ENCODE assay signal across 9 cellular contexts in genomic region chr1:202501281-202501680, GRCh38.
DNase-seq lines count a peak whose midpoint lies in the region; ATAC-seq, FAIRE-seq and TF ChIP-seq lines count a peak whose summit lies in the region.
"Had no signal": no experiment of that assay in that cellular context is flagged by ENCODE, and none has a peak within 500 bp of the region (broad histone marks: within the 10 kb centered on the region; RNA-seq: fewer than 3 reads in every experiment).

No MANE protein-coding gene starts in this region.

- H3K27me3 Mint-ChIP-seq in stimulated activated memory B cell treated with anti-CD40 and anti-IgM and Interleukin-4, amounts not matched to agents 10 μg/mL and 1 μg/mL and 100 μg/mL, for 72 hours, result no peaks in the 10 kb centered on the region
- H3K27me3 Mint-ChIP-seq: naive thymus-derived CD4-positive, alpha-beta T cell had no signal

- RAD21 ChIA-PET in GM12878 (lab: Charles Lee; ENCODE audit: unreplicated experiment), result interaction anchor here (0.7 to 2.0 kb wide), 14 partner anchors 25 to 218 kb away, joined by 3 to 20 read pairs (median 4); partner anchors contain the start of gene UBE2T

- H3K79me2 ChIP-seq in GM12878 (ENCODE audit: control insufficient read depth, insufficient read depth, low read length), result no peaks in the 10 kb centered on the region

- peak; percentile 76 for ATAC-seq in GM12878
- ATAC-seq in stimulated activated memory B cell treated with anti-CD40 and anti-IgM and Interleukin-4, amounts not matched to agents 10 μg/mL and 1 μg/mL and 100 μg/mL, for 72 hours, result no peak
- no peak for ATAC-seq in GM18870 (IDR thresholded peaks at IDR 0.05; ENCODE audit: unreplicated experiment)
- ATAC-seq: naive thymus-derived CD4-positive, alpha-beta T cell had no signal

- TF ChIP-seq POLR2A in GM12878 (IDR thresholded peaks at IDR 0.05; ENCODE audit: low read depth, low read length), result no peak

- no peak for TF ChIP-seq EP300 in GM12878 (IDR thresholded peaks at IDR 0.05; ENCODE audit: borderline replicate concordance in 1 of 2, control insufficient read depth in 1 of 2, low read depth in 2 of 2, low read length in 2 of 2)

- SMC1A ChIA-PET in GM12878 (lab: Charles Lee; ENCODE audit: uncharacterized antibody, unreplicated experiment), result interaction anchor here (0.7 to 11.0 kb wide), 7 partner anchors 26 to 219 kb away, joined by 3 to 173 read pairs (median 6); no protein-coding TSS in a partner anchor

- TF ChIP-seq RAD21 in GM12878 (IDR thresholded peaks at IDR 0.05; ENCODE audit: insufficient read depth, low read depth, low read length), result peak; percentile 77
- peak; percentile 84 to 87 for TF ChIP-seq RAD21 in liver (IDR thresholded peaks at IDR 0.05)

- POLR2A ChIA-PET in GM12878 (lab: Charles Lee), result no interaction called here

- H3K9me3 ChIP-seq in GM12878 (replicated peaks; ENCODE audit: control insufficient read depth, insufficient read depth, low read length) (no peaks in the 10 kb centered on the region), liver (ENCODE audit: control insufficient read depth in 4 of 4, low read length in 3 of 4) (no peaks in the 10 kb centered on the region)

- no peak overlapping the region for H3K4me3 Mint-ChIP-seq in stimulated activated memory B cell treated with anti-CD40 and anti-IgM and Interleukin-4, amounts not matched to agents 10 μg/mL and 1 μg/mL and 100 μg/mL, for 72 hours
- H3K4me3 Mint-ChIP-seq: naive thymus-derived CD4-positive, alpha-beta T cell had no signal

- no peak overlapping the region for H3K27ac Mint-ChIP-seq in stimulated activated memory B cell treated with anti-CD40 and anti-IgM and Interleukin-4, amounts not matched to agents 10 μg/mL and 1 μg/mL and 100 μg/mL, for 72 hours
- H3K27ac Mint-ChIP-seq: naive thymus-derived CD4-positive, alpha-beta T cell had no signal

- 83% methylated on average over 2 of the region's 2 CpGs for WGBS in GM12878 (ENCODE audit: insufficient coverage, insufficient replicate concordance, low lambda C conversion rate, missing lambda C conversion rate)
- 67% methylated on average over 2 of the region's 2 CpGs for WGBS in liver

- peak; percentile 71 for DNase-seq in G401 (ENCODE audit: low spot score)
- no peak for DNase-seq in LNCaP clone FGC (ENCODE audit: low read depth)
- no peak for DNase-seq in GM12878 (ENCODE audit: low read depth, low spot score)
- no peak for DNase-seq in mesenteric fat pad (ENCODE audit: low spot score)
- DNase-seq in activated CD4-positive, CD25-positive, alpha-beta regulatory T cell (lab: John Stamatoyannopoulos, UW), result no peak

- no peaks in the 10 kb centered on the region for H4K20me1 ChIP-seq in GM12878 (ENCODE audit: control insufficient read depth, insufficient read depth)

- H3K27me3 ChIP-seq in GM12878 (replicated peaks in 1 of 2; ENCODE audit: control insufficient read depth in 2 of 2, insufficient read depth in 2 of 2, low read length in 1 of 2) (no peaks in the 10 kb centered on the region), liver (ENCODE audit: control insufficient read depth in 4 of 4, insufficient read depth in 4 of 4, low read length in 3 of 4) (no peaks in the 10 kb centered on the region)

- H3K4me1 ChIP-seq in GM12878 (ENCODE audit: control insufficient read depth, insufficient read depth, low read length), result no peaks in the 10 kb centered on the region
- H3K4me1 ChIP-seq in liver (ENCODE audit: control insufficient read depth in 4 of 4, insufficient read depth in 4 of 4, low read length in 3 of 4), result peaks cover 0 to 3% (median 1%) of the 10 kb centered on the region in 4 donors

- no peaks in the 10 kb centered on the region for H3K4me1 Mint-ChIP-seq in stimulated activated memory B cell treated with anti-CD40 and anti-IgM and Interleukin-4, amounts not matched to agents 10 μg/mL and 1 μg/mL and 100 μg/mL, for 72 hours
- H3K4me1 Mint-ChIP-seq: naive thymus-derived CD4-positive, alpha-beta T cell had no signal

- H2AFZ ChIP-seq in GM12878 (ENCODE audit: control insufficient read depth, low read depth, low read length), result no peak overlapping the region

- H3K27ac ChIP-seq in GM12878 (ENCODE audit: control insufficient read depth, insufficient read depth) (no peak overlapping the region), liver (ENCODE audit: low read depth in 1 of 2, low read length in 2 of 2) (no peak overlapping the region)

- in situ Hi-C loops in G401 (cut with HindIII; ENCODE audit: low sequenced_read_pairs) (no loop called here), GM12878 (cut with MboI) (no loop called here)

- peaks cover 41% of the 10 kb centered on the region for H3K36me3 Mint-ChIP-seq in stimulated activated memory B cell treated with anti-CD40 and anti-IgM and Interleukin-4, amounts not matched to agents 10 μg/mL and 1 μg/mL and 100 μg/mL, for 72 hours

- intact Hi-C loops in GM12878 (cut with micrococcal nuclease; ENCODE audit: unreplicated experiment), result loop anchor here (1.0 to 2.0 kb wide), 3 partner anchors 70 to 218 kb away; no protein-coding TSS in a partner anchor

- no TSS peak for BruUV-seq in GM12878 (replicated peaks; lab: Mats Ljungman, UMichigan)

- TF ChIP-seq CTCF in LNCaP clone FGC (IDR thresholded peaks at IDR 0.05; ENCODE audit: control insufficient read depth, extremely low read depth, insufficient read depth) (peak; percentile 55), GM12878 (IDR thresholded peaks at IDR 0.05 in 2 of 3, conservative IDR thresholded peaks at IDR 0.05 in 1 of 3; ENCODE audit: control insufficient read depth in 2 of 3, extremely low read depth in 1 of 3, insufficient read depth in 1 of 3, low read depth in 3 of 3, low read length in 3 of 3) (peak; percentile 26 to 50 (median 34); a peak in 5 of 6 replicates), liver (IDR thresholded peaks at IDR 0.05; ENCODE audit: low read depth, low read length, missing input control) (peak; percentile 52)

- CTCF ChIA-PET in GM12878 (lab: Yijun Ruan, JAX), result interaction anchor here (0.7 to 11.4 kb wide), 18 partner anchors 9 to 218 kb away, joined by 3 to 189 read pairs (median 5); no protein-coding TSS in a partner anchor

- no peak overlapping the region for H3K9ac ChIP-seq in GM12878 (ENCODE audit: control insufficient read depth, insufficient read depth, low read length)
- H3K9ac ChIP-seq in liver (ENCODE audit: low read depth in 1 of 2, low read length in 2 of 2), result no peak overlapping the region

- no peak for FAIRE-seq in GM12878 (lab: Jason Lieb, UNC)

- H3K9me3 Mint-ChIP-seq in stimulated activated memory B cell treated with anti-CD40 and anti-IgM and Interleukin-4, amounts not matched to agents 10 μg/mL and 1 μg/mL and 100 μg/mL, for 72 hours, result no peaks in the 10 kb centered on the region
- H3K9me3 Mint-ChIP-seq: naive thymus-derived CD4-positive, alpha-beta T cell had no signal

- H3K4me3 ChIP-seq in LNCaP clone FGC (ENCODE audit: low read depth, low read length) (no peak overlapping the region), GM12878 (no peak overlapping the region), liver (ENCODE audit: low read depth in 1 of 3, low read length in 3 of 3) (no peak overlapping the region)

- H3K36me3 ChIP-seq in GM12878 (ENCODE audit: control insufficient read depth in 2 of 2, insufficient read depth in 2 of 2, low read length in 1 of 2) (no peaks in the 10 kb centered on the region), liver (ENCODE audit: control insufficient read depth in 4 of 4, insufficient read depth in 3 of 4, low read depth in 1 of 4, low read length in 3 of 4) (peaks cover 0 to 8% (median 4%) of the 10 kb centered on the region in 4 donors)

- no peak overlapping the region for H3K4me2 ChIP-seq in GM12878 (ENCODE audit: control insufficient read depth, insufficient read depth)

TF ChIP-seq in GM12878, 131 proteins besides CTCF, POLR2A, EP300 and RAD21 (continues in another document):
- TF ChIP-seq YY1 (IDR thresholded peaks at IDR 0.05; ENCODE audit: low read depth, low read length) (no peak), POLR2AphosphoS5 (IDR thresholded peaks at IDR 0.05; ENCODE audit: low read length) (no peak), NR2C2 (IDR thresholded peaks at IDR 0.05; ENCODE audit: borderline replicate concordance, control insufficient read depth, insufficient read length, low read depth) (no peak), NBN (IDR thresholded peaks at IDR 0.05) (no peak), DPF2 (IDR thresholded peaks at IDR 0.05) (no peak)

TF ChIP-seq in liver, 16 proteins besides CTCF, POLR2A, EP300 and RAD21:
- TF ChIP-seq JUND (IDR thresholded peaks at IDR 0.05), result no peak
- TF ChIP-seq FOXA1 (IDR thresholded peaks at IDR 0.05), result no peak
- TF ChIP-seq, protein P1, sequence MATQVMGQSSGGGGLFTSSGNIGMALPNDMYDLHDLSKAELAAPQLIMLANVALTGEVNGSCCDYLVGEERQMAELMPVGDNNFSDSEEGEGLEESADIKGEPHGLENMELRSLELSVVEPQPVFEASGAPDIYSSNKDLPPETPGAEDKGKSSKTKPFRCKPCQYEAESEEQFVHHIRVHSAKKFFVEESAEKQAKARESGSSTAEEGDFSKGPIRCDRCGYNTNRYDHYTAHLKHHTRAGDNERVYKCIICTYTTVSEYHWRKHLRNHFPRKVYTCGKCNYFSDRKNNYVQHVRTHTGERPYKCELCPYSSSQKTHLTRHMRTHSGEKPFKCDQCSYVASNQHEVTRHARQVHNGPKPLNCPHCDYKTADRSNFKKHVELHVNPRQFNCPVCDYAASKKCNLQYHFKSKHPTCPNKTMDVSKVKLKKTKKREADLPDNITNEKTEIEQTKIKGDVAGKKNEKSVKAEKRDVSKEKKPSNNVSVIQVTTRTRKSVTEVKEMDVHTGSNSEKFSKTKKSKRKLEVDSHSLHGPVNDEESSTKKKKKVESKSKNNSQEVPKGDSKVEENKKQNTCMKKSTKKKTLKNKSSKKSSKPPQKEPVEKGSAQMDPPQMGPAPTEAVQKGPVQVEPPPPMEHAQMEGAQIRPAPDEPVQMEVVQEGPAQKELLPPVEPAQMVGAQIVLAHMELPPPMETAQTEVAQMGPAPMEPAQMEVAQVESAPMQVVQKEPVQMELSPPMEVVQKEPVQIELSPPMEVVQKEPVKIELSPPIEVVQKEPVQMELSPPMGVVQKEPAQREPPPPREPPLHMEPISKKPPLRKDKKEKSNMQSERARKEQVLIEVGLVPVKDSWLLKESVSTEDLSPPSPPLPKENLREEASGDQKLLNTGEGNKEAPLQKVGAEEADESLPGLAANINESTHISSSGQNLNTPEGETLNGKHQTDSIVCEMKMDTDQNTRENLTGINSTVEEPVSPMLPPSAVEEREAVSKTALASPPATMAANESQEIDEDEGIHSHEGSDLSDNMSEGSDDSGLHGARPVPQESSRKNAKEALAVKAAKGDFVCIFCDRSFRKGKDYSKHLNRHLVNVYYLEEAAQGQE (IDR thresholded peaks at IDR 0.05), result no peak
- TF ChIP-seq NR2F2 (IDR thresholded peaks at IDR 0.05), result no peak
- TF ChIP-seq TAF1 (conservative IDR thresholded peaks at IDR 0.05), result no peak
- no peak for TF ChIP-seq SP1 (IDR thresholded peaks at IDR 0.05)
- TF ChIP-seq FOXA2 (IDR thresholded peaks at IDR 0.05), result no peak
- TF ChIP-seq GABPA (IDR thresholded peaks at IDR 0.05 in 1 of 2, conservative IDR thresholded peaks at IDR 0.05 in 1 of 2), result no peak
- no peak for TF ChIP-seq HNF4A (conservative IDR thresholded peaks at IDR 0.05)
